19 cellular contexts compared by ENCODE assay signal in the genomic region with DNA sequence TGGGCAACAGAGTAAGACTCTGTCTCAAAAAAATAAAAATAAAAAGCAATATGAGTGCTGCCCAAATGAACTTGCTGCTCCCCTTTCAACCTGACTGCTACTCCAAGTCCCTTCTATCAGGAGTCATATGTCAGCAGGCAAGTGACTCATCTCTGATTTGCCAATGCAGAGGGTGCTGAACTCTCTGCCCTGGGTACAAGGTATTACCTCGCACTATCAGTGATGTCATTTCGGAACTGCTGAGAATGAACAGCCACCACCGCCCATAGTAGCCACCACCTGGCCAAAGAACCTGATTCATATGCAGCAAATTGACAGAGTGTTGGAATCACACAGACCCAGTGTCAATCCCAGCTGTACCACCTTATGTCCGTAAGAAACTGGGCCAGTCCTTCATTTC. TPM values are rescaled to one million over a fixed set of nuclear protein-coding genes. Genes with fewer than 3 reads are reported as not detected.
DNase-seq lines count a peak whose midpoint lies in the region; ATAC-seq and TF ChIP-seq lines count a peak whose summit lies in the region.
"Had no signal": no experiment of that assay in that cellular context is flagged by ENCODE, and none has a peak within 500 bp of the region (broad histone marks: within the 10 kb centered on the region; RNA-seq: fewer than 3 reads in every experiment).

No MANE protein-coding gene starts in this region.

- CTCF ChIA-PET in HEK293 (lab: Yijun Ruan, JAX): interaction anchor here (0.6 to 2.5 kb wide), 3 partner anchors 57 to 467 kb away, joined by 4 to 9 read pairs (median 4); no protein-coding TSS in a partner anchor
- CTCF ChIA-PET in mammary epithelial cell (lab: Charles Lee; ENCODE audit: low non-redundant PET): no interaction called here

- H3K79me2 ChIP-seq in mammary epithelial cell (ENCODE audit: insufficient read depth, low read length): no peaks in the 10 kb centered on the region

- TF ChIP-seq CTCF in HEK293 (tag by site-specific recombination; IDR thresholded peaks at IDR 0.05): no peak
- no peak for TF ChIP-seq CTCF in mammary epithelial cell (conservative IDR thresholded peaks at IDR 0.05 in 1 of 2, IDR thresholded peaks at IDR 0.05 in 1 of 2; ENCODE audit: extremely low read depth in 1 of 2, insufficient read depth in 1 of 2, low read depth in 1 of 2, low read length in 2 of 2)
- no peak for TF ChIP-seq CTCF in mucosa of descending colon (IDR thresholded peaks at IDR 0.05)
- TF ChIP-seq CTCF in gastrocnemius medialis (IDR thresholded peaks at IDR 0.05 in 4 of 5, conservative IDR thresholded peaks at IDR 0.05 in 1 of 5): no peak
- TF ChIP-seq CTCF in lower lobe of right lung (IDR thresholded peaks at IDR 0.05): no peak

- POLR2A ChIA-PET in HEK293 (lab: Yijun Ruan, JAX): no interaction called here

- H3K27me3 ChIP-seq in mammary epithelial cell (ENCODE audit: insufficient read depth, low read length) (no peaks in the 10 kb centered on the region), gastrocnemius medialis (no peaks in the 10 kb centered on the region), lower lobe of right lung (ENCODE audit: low read depth) (no peaks in the 10 kb centered on the region)
- H3K27me3 ChIP-seq: esophagus muscularis mucosa had no signal

- no TSS peak for BruUV-seq in mammary epithelial cell (replicated peaks; lab: Mats Ljungman, UMichigan)

- H3K9me3 ChIP-seq in HEK293 (ENCODE audit: control insufficient read depth, insufficient read depth, low read depth, low read length) (no peaks in the 10 kb centered on the region), mammary epithelial cell (replicated peaks; ENCODE audit: insufficient read depth, low read length) (no peaks in the 10 kb centered on the region), mucosa of descending colon (no peaks in the 10 kb centered on the region), gastrocnemius medialis (no peaks in the 10 kb centered on the region), lower lobe of right lung (no peaks in the 10 kb centered on the region)
- H3K9me3 ChIP-seq: esophagus muscularis mucosa, SK-N-SH had no signal

- H2AFZ ChIP-seq in mammary epithelial cell (ENCODE audit: low read depth, low read length): no peak overlapping the region

- H3K4me3 ChIP-seq in HEK293 (ENCODE audit: low read depth, low read length): no peak overlapping the region
- H3K4me3 ChIP-seq in mammary epithelial cell (replicated peaks in 1 of 3; ENCODE audit: insufficient read depth in 1 of 3, low read depth in 2 of 3, low read length in 3 of 3): no peak overlapping the region
- no peak overlapping the region for H3K4me3 ChIP-seq in mucosa of descending colon
- no peak overlapping the region for H3K4me3 ChIP-seq in gastrocnemius medialis
- H3K4me3 ChIP-seq in lower lobe of right lung: no peak overlapping the region
- H3K4me3 ChIP-seq: esophagus muscularis mucosa had no signal

- in situ Hi-C loops in mammary epithelial cell (cut with MboI; ENCODE audit: low sequenced_read_pairs in 2 of 2): no loop called here
- in situ Hi-C loops in gastrocnemius medialis (cut with MboI; ENCODE audit: low sequenced_read_pairs in 4 of 4): no loop called here

- no peak overlapping the region for H3K4me2 ChIP-seq in mammary epithelial cell (ENCODE audit: insufficient read depth, low read depth, low read length)
- H3K4me2 ChIP-seq: SK-N-SH had no signal

- H3K9ac ChIP-seq in mammary epithelial cell (ENCODE audit: insufficient read depth, low read length): no peak overlapping the region
- H3K9ac ChIP-seq: SK-N-SH had no signal

- 52% methylated on average over 4 of the region's 4 CpGs for WGBS in mammary epithelial cell (ENCODE audit: low coverage, missing lambda C conversion rate)

- dilution Hi-C loops in mammary epithelial cell (cut with HindIII; ENCODE audit: low sequenced_read_pairs): loop anchor here (10.0 kb wide), 1 partner anchor 47 kb away; no protein-coding TSS in a partner anchor

- DNase-seq in ELR (ENCODE audit: low read depth) (peak; percentile 8), mammary epithelial cell (peak; percentile 86), mucosa of descending colon (peak in 1 of 3 donors; percentile 34), gastrocnemius medialis (no peak), lower lobe of right lung (no peak)
- DNase-seq in stimulated activated CD4-positive, alpha-beta T cell treated with anti-CD3 and anti-CD28 coated beads, Interleukin-4, amount 100 ng/mL, for 1 hour: no peak
- DNase-seq: GF-D8; head of caudate nucleus; Kasumi-1; naive thymus-derived CD4-positive, alpha-beta T cell; NCI-H1436 treated with DMSO at 0.1 percent for 48 hours; NCI-H2171; NCI-H748 treated with DMSO at 0.1 percent for 48 hours; PC-3; SK-N-SH; stimulated activated CD4-positive, alpha-beta T cell treated with anti-CD3 and anti-CD28 coated beads, Interleukin-4, amount 100 ng/mL, for 4 hours; T-helper 9 cell had no signal

- TF ChIP-seq POLR2A in gastrocnemius medialis (IDR thresholded peaks at IDR 0.05): no peak

- ATAC-seq in mucosa of descending colon: peak; percentile 98
- no peak for ATAC-seq in gastrocnemius medialis
- no peak for ATAC-seq in lower lobe of right lung
- ATAC-seq: naive thymus-derived CD4-positive, alpha-beta T cell; PC-3 had no signal

- H3K4me1 ChIP-seq in HEK293 (ENCODE audit: control insufficient read depth, insufficient read depth, low read length): no peaks in the 10 kb centered on the region
- peaks cover 13% of the 10 kb centered on the region for H3K4me1 ChIP-seq in mammary epithelial cell (ENCODE audit: insufficient read depth, low read length)
- no peaks in the 10 kb centered on the region for H3K4me1 ChIP-seq in mucosa of descending colon (ENCODE audit: low read depth)
- no peaks in the 10 kb centered on the region for H3K4me1 ChIP-seq in gastrocnemius medialis
- H3K4me1 ChIP-seq in lower lobe of right lung: no peaks in the 10 kb centered on the region
- H3K4me1 ChIP-seq: esophagus muscularis mucosa had no signal

- H3K36me3 ChIP-seq in HEK293 (ENCODE audit: control insufficient read depth in 2 of 2, insufficient read depth in 1 of 2, low read length in 2 of 2) (no peaks in the 10 kb centered on the region), mammary epithelial cell (ENCODE audit: insufficient read depth, low read length) (no peaks in the 10 kb centered on the region), mucosa of descending colon (ENCODE audit: low read depth) (no peaks in the 10 kb centered on the region), gastrocnemius medialis (no peaks in the 10 kb centered on the region), lower lobe of right lung (no peaks in the 10 kb centered on the region)
- H3K36me3 ChIP-seq: esophagus muscularis mucosa had no signal

- intact Hi-C loops in mammary epithelial cell (cut with micrococcal nuclease): no loop called here
- intact Hi-C loops in mucosa of descending colon (cut with DNase I, micrococcal nuclease): no loop called here
- intact Hi-C loops in gastrocnemius medialis (cut with DNase I; ENCODE audit: low total_unique reads): no loop called here
- intact Hi-C loops in lower lobe of right lung (cut with DNase I): no loop called here

- H4K20me1 ChIP-seq in mammary epithelial cell (ENCODE audit: insufficient read depth, low read length): no peaks in the 10 kb centered on the region

- H3K27ac ChIP-seq in HEK293 (ENCODE audit: extremely low read depth, low read depth, low read length) (no peak overlapping the region), mammary epithelial cell (ENCODE audit: insufficient read depth, low read depth, low read length) (no peak overlapping the region), gastrocnemius medialis (no peak overlapping the region), lower lobe of right lung (no peak overlapping the region)
- H3K27ac ChIP-seq: esophagus muscularis mucosa had no signal

TF ChIP-seq in HEK293, 187 proteins besides CTCF, POLR2A, EP300 and RAD21 (continues in another document):
- TF ChIP-seq ZNF202 (tag by site-specific recombination; IDR thresholded peaks at IDR 0.05; ENCODE audit: borderline replicate concordance) (no peak), ZNF600 (tag by site-specific recombination; IDR thresholded peaks at IDR 0.05) (no peak), ZNF629 (tag by site-specific recombination; IDR thresholded peaks at IDR 0.05) (peak; percentile 92), ZNF530 (tag by site-specific recombination; IDR thresholded peaks at IDR 0.05; ENCODE audit: low read depth) (no peak)
- TF ChIP-seq, protein P1, sequence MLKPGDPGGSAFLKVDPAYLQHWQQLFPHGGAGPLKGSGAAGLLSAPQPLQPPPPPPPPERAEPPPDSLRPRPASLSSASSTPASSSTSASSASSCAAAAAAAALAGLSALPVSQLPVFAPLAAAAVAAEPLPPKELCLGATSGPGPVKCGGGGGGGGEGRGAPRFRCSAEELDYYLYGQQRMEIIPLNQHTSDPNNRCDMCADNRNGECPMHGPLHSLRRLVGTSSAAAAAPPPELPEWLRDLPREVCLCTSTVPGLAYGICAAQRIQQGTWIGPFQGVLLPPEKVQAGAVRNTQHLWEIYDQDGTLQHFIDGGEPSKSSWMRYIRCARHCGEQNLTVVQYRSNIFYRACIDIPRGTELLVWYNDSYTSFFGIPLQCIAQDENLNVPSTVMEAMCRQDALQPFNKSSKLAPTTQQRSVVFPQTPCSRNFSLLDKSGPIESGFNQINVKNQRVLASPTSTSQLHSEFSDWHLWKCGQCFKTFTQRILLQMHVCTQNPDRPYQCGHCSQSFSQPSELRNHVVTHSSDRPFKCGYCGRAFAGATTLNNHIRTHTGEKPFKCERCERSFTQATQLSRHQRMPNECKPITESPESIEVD (tag by site-specific recombination; IDR thresholded peaks at IDR 0.05): no peak

RNA-seq across cellular contexts. Expression of a gene that starts 31.2 kb away (rescaled TPM):
- 1 to 10 TPM; 4.3 to 9.8 TPM for total RNA-seq in mammary epithelial cell
- polyA plus RNA-seq in mammary epithelial cell: 1.8 TPM
- 1.3 TPM for polyA minus RNA-seq in mammary epithelial cell
- total RNA-seq in mucosa of descending colon: 1 to 10 TPM; 4.7 to 7.2 (median 6.2) TPM
- total RNA-seq in gastrocnemius medialis: 10 to 100 TPM in 2 of 4 donors, 1 to 10 TPM in 2; 5.9 to 37.2 (median 9.6) TPM
- 8.2 TPM for total RNA-seq in lower lobe of right lung

Comparison
In these comparisons a context has a peak if more than half of its experiments do, and no peak if none do; other contexts are left out.
1. DNase-seq: peak in ELR (single experiment) and mammary epithelial cell (single experiment); none in gastrocnemius medialis (0 of 2), stimulated activated CD4-positive, alpha-beta T cell treated with anti-CD3 and anti-CD28 coated beads, Interleukin-4, amount 100 ng/mL, for 1 hour (single experiment) and lower lobe of right lung (single experiment).